ENCODE assay signal across 8 cellular contexts in genomic region chr3:129182390-129183180, GRCh38. TPM values are rescaled to one million over a fixed set of nuclear protein-coding genes. Genes with fewer than 3 reads are reported as not detected.
DNase-seq lines count a peak whose midpoint lies in the region; FAIRE-seq lines count a peak whose summit lies in the region.

No MANE protein-coding gene starts in this region.

- FAIRE-seq in HTR-8/SVneo (lab: Jason Lieb, UNC) = no peak

- no peaks in the 10 kb centered on the region for H3K27me3 ChIP-seq in SJSA1 (replicated peaks)
- no peaks in the 10 kb centered on the region for H3K27me3 ChIP-seq in effector memory CD4-positive, alpha-beta T cell (replicated peaks; ENCODE audit: control insufficient read depth, insufficient read depth, low read length, poor library complexity, severe bottlenecking)
- no peaks in the 10 kb centered on the region for H3K27me3 ChIP-seq in muscle layer of colon (ENCODE audit: control insufficient read depth in 1 of 2, insufficient read depth in 2 of 2, low read length in 2 of 2)

- H3K36me3 ChIP-seq in SJSA1 = peaks cover 59% of the 10 kb centered on the region
- H3K36me3 ChIP-seq in effector memory CD4-positive, alpha-beta T cell (ENCODE audit: control insufficient read depth, insufficient read depth, low read length) = peaks cover 4% of the 10 kb centered on the region
- H3K36me3 ChIP-seq in muscle layer of colon (ENCODE audit: insufficient read depth, low read length) = peaks cover 11% of the 10 kb centered on the region

- H3K9me3 ChIP-seq in SJSA1 (replicated peaks) (no peaks in the 10 kb centered on the region), muscle layer of colon (ENCODE audit: low read length) (no peaks in the 10 kb centered on the region)
- no peaks in the 10 kb centered on the region for H3K9me3 ChIP-seq in effector memory CD4-positive, alpha-beta T cell (ENCODE audit: control insufficient read depth, low read length)

- DNase-seq in activated T-cell treated with anti-CD3 and anti-CD28 coated beads for 48 hours (ENCODE audit: low read depth) (peak; percentile 34), activated T-cell treated with anti-CD3 and anti-CD28 coated beads for 4 hours (no peak), SJSA1 (ENCODE audit: low read depth in 1 of 2, low spot score in 2 of 2) (peak in 1 of 2 experiments; percentile 46), HTR-8/SVneo (ENCODE audit: insufficient read length, low spot score) (no peak), NCI-H2171 (lab: John Stamatoyannopoulos, UW) (no peak), GM19240 (ENCODE audit: insufficient read length, low spot score) (no peak)
- DNase-seq in effector memory CD4-positive, alpha-beta T cell = no peak

- peak overlapping the region; percentile 74 for H3K9ac ChIP-seq in muscle layer of colon (ENCODE audit: low read length)

- H3K27ac ChIP-seq in SJSA1 = peak overlapping the region; percentile 84
- peak overlapping the region; percentile 99 for H3K27ac ChIP-seq in effector memory CD4-positive, alpha-beta T cell (ENCODE audit: insufficient read depth, low read length, poor library complexity, severe bottlenecking)
- peak overlapping the region; percentile 73 for H3K27ac ChIP-seq in muscle layer of colon (ENCODE audit: low read depth, low read length)

- H3K4me3 ChIP-seq in SJSA1 (peak overlapping the region; percentile 78), muscle layer of colon (ENCODE audit: low read depth in 1 of 2, low read length in 2 of 2) (peak overlapping the region; percentile 74 to 98)
- H3K4me3 ChIP-seq in effector memory CD4-positive, alpha-beta T cell (ENCODE audit: insufficient read depth, low read depth, low read length, poor library complexity, severe bottlenecking) = peak overlapping the region; percentile 98

- H3K4me1 ChIP-seq in SJSA1 (replicated peaks) = peaks cover 8% of the 10 kb centered on the region
- peaks cover 38% of the 10 kb centered on the region for H3K4me1 ChIP-seq in effector memory CD4-positive, alpha-beta T cell (ENCODE audit: control insufficient read depth, insufficient read depth, low read length, poor library complexity, severe bottlenecking)
- H3K4me1 ChIP-seq in muscle layer of colon (ENCODE audit: insufficient read depth, low read length) = peaks cover 41% of the 10 kb centered on the region

RNA-seq across cellular contexts. Expression of gene CNBP, which starts 1.1 kb away (rescaled TPM):
- total RNA-seq in SJSA1 (2014; rRNA removed; shearing (Covaris generic)) = 215 and 258 TPM in 2 replicates

RNA-seq across cellular contexts. Expression of gene ISY1, which starts 21.7 kb away (rescaled TPM):
- total RNA-seq in SJSA1 (2014; rRNA removed; shearing (Covaris generic)) = 40.5 and 57.3 TPM in 2 replicates
